In genomic region chr19:38319421-38320258, GRCh38 we compare ENCODE assay signal across 8 cellular contexts. TPM values are rescaled to one million over a fixed set of nuclear protein-coding genes. Genes with fewer than 3 reads are reported as not detected.
DNase-seq lines count a peak whose midpoint lies in the region; ATAC-seq and TF ChIP-seq lines count a peak whose summit lies in the region.

Gene KCNK6 (plus strand): TSS chr19:38319845. CDS start chr19:38319951, 106 bp downstream.

- peak within 1 kb of the TSS; percentile 82 to 96 for H3K9ac ChIP-seq in colonic mucosa (ENCODE audit: low read depth in 2 of 2, low read length in 2 of 2)
- peak within 1 kb of the TSS in 1 of 2 donors; percentile 14 for H3K9ac ChIP-seq in liver (ENCODE audit: low read depth in 1 of 2, low read length in 2 of 2)

- H3K9me3 ChIP-seq in WERI-Rb-1 (ENCODE audit: severe bottlenecking) = no peaks in the 10 kb centered on the region
- no peaks in the 10 kb centered on the region for H3K9me3 ChIP-seq in colonic mucosa
- no peaks in the 10 kb centered on the region for H3K9me3 ChIP-seq in liver (ENCODE audit: control insufficient read depth in 4 of 4, low read length in 3 of 4)

- TF ChIP-seq CTCF in WERI-Rb-1 (IDR thresholded peaks at IDR 0.05; ENCODE audit: low read depth, low read length) (no peak), colonic mucosa (IDR thresholded peaks at IDR 0.05) (no peak), liver (IDR thresholded peaks at IDR 0.05; ENCODE audit: low read depth, low read length, missing input control) (no peak)

- intact Hi-C loops in colonic mucosa (cut with DNase I) = loop anchor here (10.0 kb wide), 1 partner anchor 415 kb away; the partner anchor contains the start of genes SIPA1L3 and WDR87

- H3K36me3 ChIP-seq in WERI-Rb-1 = no peaks in the 10 kb centered on the region; the same call in none of the 2 replicates
- H3K36me3 ChIP-seq in colonic mucosa = no peaks in the 10 kb centered on the region
- no peaks in the 10 kb centered on the region for H3K36me3 ChIP-seq in liver (ENCODE audit: control insufficient read depth in 4 of 4, insufficient read depth in 3 of 4, low read depth in 1 of 4, low read length in 3 of 4)

- TF ChIP-seq RAD21 in liver (IDR thresholded peaks at IDR 0.05) = no peak

- DNase-seq in NOMO-1 (lab: John Stamatoyannopoulos, UW; ENCODE audit: unreplicated experiment in 2 of 2) (peak; percentile 9 to 11), NOMO-1 treated with dmso at 0.1 percent for 144 hours (lab: John Stamatoyannopoulos, UW; ENCODE audit: unreplicated experiment) (no peak), WERI-Rb-1 (peak; percentile 39), colonic mucosa (peak; percentile 90), NCI-H774 (lab: John Stamatoyannopoulos, UW) (no peak)
- DNase-seq in stimulated activated CD4-positive, alpha-beta T cell treated with anti-CD3 and anti-CD28 coated beads, TNF-alpha, amount 100 ng/mL, for 24 hours (ENCODE audit: low read depth in 3 of 3) = peak; percentile 14 to 72 (median 19)

- ATAC-seq in GM21723 (IDR thresholded peaks at IDR 0.05; ENCODE audit: unreplicated experiment) = no peak

- 5% methylated on average over 76 of the region's 76 CpGs for WGBS in liver

- peaks cover 8% of the 10 kb centered on the region for H3K4me1 ChIP-seq in colonic mucosa
- peaks cover 0 to 19% (median 12%) of the 10 kb centered on the region in 4 donors for H3K4me1 ChIP-seq in liver (ENCODE audit: control insufficient read depth in 4 of 4, insufficient read depth in 4 of 4, low read length in 3 of 4)

- H3K4me3 ChIP-seq in WERI-Rb-1 (ENCODE audit: low read depth, low read length) (peak within 1 kb of the TSS; percentile 63), colonic mucosa (peak within 1 kb of the TSS; percentile 91), liver (ENCODE audit: low read depth in 1 of 3, low read length in 3 of 3) (peak within 1 kb of the TSS in 2 of 3 donors; percentile 51 to 52)

- H3K27ac ChIP-seq in WERI-Rb-1 = peak within 1 kb of the TSS; percentile 54
- peak within 1 kb of the TSS; percentile 83 for H3K27ac ChIP-seq in colonic mucosa
- H3K27ac ChIP-seq in liver (ENCODE audit: low read depth in 1 of 2, low read length in 2 of 2) = peak within 1 kb of the TSS; percentile 72 to 82

- H3K27me3 ChIP-seq in WERI-Rb-1 (ENCODE audit: insufficient read depth, low read depth, severe bottlenecking) = no peaks in the 10 kb centered on the region
- no peaks in the 10 kb centered on the region for H3K27me3 ChIP-seq in colonic mucosa
- H3K27me3 ChIP-seq in liver (ENCODE audit: control insufficient read depth in 4 of 4, insufficient read depth in 4 of 4, low read length in 3 of 4) = no peaks in the 10 kb centered on the region

TF ChIP-seq in liver, 16 proteins besides CTCF, POLR2A, EP300 and RAD21:
- TF ChIP-seq SP1 (IDR thresholded peaks at IDR 0.05) = no peak
- TF ChIP-seq YY1 (IDR thresholded peaks at IDR 0.05) = no peak
- TF ChIP-seq, protein P1, sequence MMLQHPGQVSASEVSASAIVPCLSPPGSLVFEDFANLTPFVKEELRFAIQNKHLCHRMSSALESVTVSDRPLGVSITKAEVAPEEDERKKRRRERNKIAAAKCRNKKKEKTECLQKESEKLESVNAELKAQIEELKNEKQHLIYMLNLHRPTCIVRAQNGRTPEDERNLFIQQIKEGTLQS (IDR thresholded peaks at IDR 0.05) = no peak
- TF ChIP-seq EGR1 (IDR thresholded peaks at IDR 0.05; ENCODE audit: low read depth in 2 of 2) = no peak
- TF ChIP-seq, protein P2, sequence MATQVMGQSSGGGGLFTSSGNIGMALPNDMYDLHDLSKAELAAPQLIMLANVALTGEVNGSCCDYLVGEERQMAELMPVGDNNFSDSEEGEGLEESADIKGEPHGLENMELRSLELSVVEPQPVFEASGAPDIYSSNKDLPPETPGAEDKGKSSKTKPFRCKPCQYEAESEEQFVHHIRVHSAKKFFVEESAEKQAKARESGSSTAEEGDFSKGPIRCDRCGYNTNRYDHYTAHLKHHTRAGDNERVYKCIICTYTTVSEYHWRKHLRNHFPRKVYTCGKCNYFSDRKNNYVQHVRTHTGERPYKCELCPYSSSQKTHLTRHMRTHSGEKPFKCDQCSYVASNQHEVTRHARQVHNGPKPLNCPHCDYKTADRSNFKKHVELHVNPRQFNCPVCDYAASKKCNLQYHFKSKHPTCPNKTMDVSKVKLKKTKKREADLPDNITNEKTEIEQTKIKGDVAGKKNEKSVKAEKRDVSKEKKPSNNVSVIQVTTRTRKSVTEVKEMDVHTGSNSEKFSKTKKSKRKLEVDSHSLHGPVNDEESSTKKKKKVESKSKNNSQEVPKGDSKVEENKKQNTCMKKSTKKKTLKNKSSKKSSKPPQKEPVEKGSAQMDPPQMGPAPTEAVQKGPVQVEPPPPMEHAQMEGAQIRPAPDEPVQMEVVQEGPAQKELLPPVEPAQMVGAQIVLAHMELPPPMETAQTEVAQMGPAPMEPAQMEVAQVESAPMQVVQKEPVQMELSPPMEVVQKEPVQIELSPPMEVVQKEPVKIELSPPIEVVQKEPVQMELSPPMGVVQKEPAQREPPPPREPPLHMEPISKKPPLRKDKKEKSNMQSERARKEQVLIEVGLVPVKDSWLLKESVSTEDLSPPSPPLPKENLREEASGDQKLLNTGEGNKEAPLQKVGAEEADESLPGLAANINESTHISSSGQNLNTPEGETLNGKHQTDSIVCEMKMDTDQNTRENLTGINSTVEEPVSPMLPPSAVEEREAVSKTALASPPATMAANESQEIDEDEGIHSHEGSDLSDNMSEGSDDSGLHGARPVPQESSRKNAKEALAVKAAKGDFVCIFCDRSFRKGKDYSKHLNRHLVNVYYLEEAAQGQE (IDR thresholded peaks at IDR 0.05) = no peak
- TF ChIP-seq FOXA1 (IDR thresholded peaks at IDR 0.05) = no peak
- TF ChIP-seq GABPA (IDR thresholded peaks at IDR 0.05 in 1 of 2, conservative IDR thresholded peaks at IDR 0.05 in 1 of 2) = no peak
- TF ChIP-seq, protein P3, sequence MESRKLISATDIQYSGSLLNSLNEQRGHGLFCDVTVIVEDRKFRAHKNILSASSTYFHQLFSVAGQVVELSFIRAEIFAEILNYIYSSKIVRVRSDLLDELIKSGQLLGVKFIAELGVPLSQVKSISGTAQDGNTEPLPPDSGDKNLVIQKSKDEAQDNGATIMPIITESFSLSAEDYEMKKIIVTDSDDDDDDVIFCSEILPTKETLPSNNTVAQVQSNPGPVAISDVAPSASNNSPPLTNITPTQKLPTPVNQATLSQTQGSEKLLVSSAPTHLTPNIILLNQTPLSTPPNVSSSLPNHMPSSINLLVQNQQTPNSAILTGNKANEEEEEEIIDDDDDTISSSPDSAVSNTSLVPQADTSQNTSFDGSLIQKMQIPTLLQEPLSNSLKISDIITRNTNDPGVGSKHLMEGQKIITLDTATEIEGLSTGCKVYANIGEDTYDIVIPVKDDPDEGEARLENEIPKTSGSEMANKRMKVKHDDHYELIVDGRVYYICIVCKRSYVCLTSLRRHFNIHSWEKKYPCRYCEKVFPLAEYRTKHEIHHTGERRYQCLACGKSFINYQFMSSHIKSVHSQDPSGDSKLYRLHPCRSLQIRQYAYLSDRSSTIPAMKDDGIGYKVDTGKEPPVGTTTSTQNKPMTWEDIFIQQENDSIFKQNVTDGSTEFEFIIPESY (IDR thresholded peaks at IDR 0.05) = no peak
- TF ChIP-seq TAF1 (conservative IDR thresholded peaks at IDR 0.05) = no peak
- no peak for TF ChIP-seq RXRA (IDR thresholded peaks at IDR 0.05)
- TF ChIP-seq MAX (IDR thresholded peaks at IDR 0.05) = no peak
- TF ChIP-seq JUND (IDR thresholded peaks at IDR 0.05) = no peak
- TF ChIP-seq HNF4G (IDR thresholded peaks at IDR 0.05) = no peak
- TF ChIP-seq HNF4A (conservative IDR thresholded peaks at IDR 0.05) = no peak
- TF ChIP-seq NR2F2 (IDR thresholded peaks at IDR 0.05) = no peak
- TF ChIP-seq FOXA2 (IDR thresholded peaks at IDR 0.05) = no peak

RNA-seq across cellular contexts. Expression of gene KCNK6, which starts in this region (rescaled TPM):
- 10 to 100 TPM; 19.8 to 23.4 TPM for total RNA-seq in colonic mucosa
- 1 to 10 TPM; 3.0 to 4.6 TPM for total RNA-seq in liver
- 1 to 10 TPM; 1.2 to 2.5 TPM for polyA plus RNA-seq in liver

Comparison
In these comparisons a context has a peak if more than half of its experiments do, and no peak if none do; other contexts are left out.
1. DNase-seq: peak in NOMO-1 (2 of 2), WERI-Rb-1 (single experiment), colonic mucosa (single experiment) and stimulated activated CD4-positive, alpha-beta T cell treated with anti-CD3 and anti-CD28 coated beads, TNF-alpha, amount 100 ng/mL, for 24 hours (3 of 3); none in NOMO-1 treated with dmso at 0.1 percent for 144 hours (single experiment) and NCI-H774 (single experiment).
2. Peak in every context shown above with its lines, with median percentiles within 50 percentile points of each other: H3K27ac ChIP-seq and H3K4me3 ChIP-seq.